ENCODE assay signal across 7 cellular contexts in genomic region chr19:7069904-7070226, GRCh38. TPM values are rescaled to one million over a fixed set of nuclear protein-coding genes. Genes with fewer than 3 reads are reported as not detected.
DNase-seq lines count a peak whose midpoint lies in the region; ATAC-seq and TF ChIP-seq lines count a peak whose summit lies in the region.

No MANE protein-coding gene starts in this region.

- H3K4me3 ChIP-seq in OCI-LY7 (ENCODE audit: low read depth, low read length, poor library complexity, severe bottlenecking) (peak overlapping the region; percentile 94), endodermal cell (ENCODE audit: low read length) (peak overlapping the region; percentile 90), neuronal stem cell (ENCODE audit: low read length in 2 of 2) (peak overlapping the region; percentile 86 to 96)

- H3K4me1 ChIP-seq in OCI-LY7 (ENCODE audit: insufficient read depth, low read length, poor library complexity, severe bottlenecking) (peaks cover 16% of the 10 kb centered on the region), endodermal cell (ENCODE audit: control insufficient read depth, insufficient read depth, low read length) (no peaks in the 10 kb centered on the region), neuronal stem cell (ENCODE audit: control insufficient read depth in 2 of 2, insufficient read depth in 1 of 2, low read depth in 1 of 2, low read length in 2 of 2) (peaks cover 0 to 6% of the 10 kb centered on the region in 2 donors)

- BruUV-seq in OCI-LY7 (replicated peaks; lab: Mats Ljungman, UMichigan) = no TSS peak

- peak overlapping the region; percentile 92 for H3K4me2 ChIP-seq in OCI-LY7 (ENCODE audit: low read length)
- H3K4me2 ChIP-seq in neuronal stem cell (ENCODE audit: insufficient read depth, low read length, poor library complexity, severe bottlenecking) = peak overlapping the region; percentile 74

- H3K36me3 Mint-ChIP-seq in endodermal cell (ENCODE audit: low read depth) = peaks cover 38% of the 10 kb centered on the region

- H2BK5ac ChIP-seq in neuronal stem cell (ENCODE audit: low read length) = peak overlapping the region; percentile 54

- no peak for DNase-seq in OCI-LY7 (ENCODE audit: low spot score)
- no peak for DNase-seq in endodermal cell
- DNase-seq in neuronal stem cell (ENCODE audit: low spot score) = peak; percentile 17
- DNase-seq in T1000 (lab: John Stamatoyannopoulos, UW) = no peak

- CTCF ChIA-PET in OCI-LY7 (lab: Charles Lee; ENCODE audit: unreplicated experiment) = interaction anchor here (0.6 kb wide), 1 partner anchor 24 kb away, joined by 3 read pairs; no protein-coding TSS in a partner anchor

- no peak overlapping the region for H3K14ac ChIP-seq in neuronal stem cell (ENCODE audit: low read length)

- peak overlapping the region; percentile 75 for H3K27ac ChIP-seq in OCI-LY7 (ENCODE audit: low read depth, low read length, poor library complexity, severe bottlenecking)
- no peak overlapping the region for H3K27ac ChIP-seq in endodermal cell (ENCODE audit: low read depth, low read length)
- H3K27ac ChIP-seq in neuronal stem cell (replicated peaks; ENCODE audit: low read length) = no peak overlapping the region

- H3K27me3 ChIP-seq in endodermal cell (ENCODE audit: control insufficient read depth, insufficient read depth, low read length, poor library complexity, severe bottlenecking) (no peaks in the 10 kb centered on the region), neuronal stem cell (ENCODE audit: control insufficient read depth in 3 of 3, insufficient read depth in 3 of 3, low read depth in 1 of 3, low read length in 3 of 3) (no peaks in the 10 kb centered on the region)

- H3K4me3 Mint-ChIP-seq in endodermal cell = peak overlapping the region; percentile 86

- H3K9me3 Mint-ChIP-seq in endodermal cell = peaks cover 33% of the 10 kb centered on the region

- no peaks in the 10 kb centered on the region for H3K9me3 ChIP-seq in OCI-LY7 (ENCODE audit: low read length)
- peaks cover 18% of the 10 kb centered on the region for H3K9me3 ChIP-seq in endodermal cell (ENCODE audit: control insufficient read depth, low read length)
- peaks cover 0 to 14% of the 10 kb centered on the region in 2 donors for H3K9me3 ChIP-seq in neuronal stem cell (replicated peaks in 1 of 2; ENCODE audit: control insufficient read depth in 2 of 2, insufficient read depth in 1 of 2, low read depth in 1 of 2, low read length in 2 of 2)

- peaks cover 19% of the 10 kb centered on the region for H3K79me2 ChIP-seq in OCI-LY7 (ENCODE audit: insufficient read depth, low read depth, low read length)

- H3K4me1 Mint-ChIP-seq in endodermal cell = no peaks in the 10 kb centered on the region

- H2BK120ac ChIP-seq in neuronal stem cell (ENCODE audit: low read depth, low read length) = no peak overlapping the region

- H3K18ac ChIP-seq in neuronal stem cell (ENCODE audit: low read length) = peak overlapping the region; percentile 88

- H2BK15ac ChIP-seq in neuronal stem cell (ENCODE audit: low read length) = no peak overlapping the region

- 3 to 7% methylated on average over 7 to 9 of the region's 12 CpGs for WGBS in endodermal cell (ENCODE audit: insufficient coverage in 1 of 2, insufficient read length in 1 of 2), 2 experiments
- WGBS in neuronal stem cell (ENCODE audit: extremely low coverage in 2 of 2, insufficient read length in 2 of 2, insufficient replicate concordance in 1 of 2), 2 donors = no CpG with 5 or more reads among the region's 12 CpGs

- peak; percentile 10 for ATAC-seq in GM21447 (IDR thresholded peaks at IDR 0.05; ENCODE audit: unreplicated experiment)
- no peak for ATAC-seq in GM21529 (IDR thresholded peaks at IDR 0.05; ENCODE audit: unreplicated experiment)
- no peak for ATAC-seq in GM21619 (IDR thresholded peaks at IDR 0.05; ENCODE audit: unreplicated experiment)

- intact Hi-C loops in OCI-LY7 (cut with micrococcal nuclease; ENCODE audit: unreplicated experiment) = no loop called here

- H3K23ac ChIP-seq in neuronal stem cell (ENCODE audit: low read depth, low read length, poor library complexity) = peak overlapping the region; percentile 46

- H2AFZ ChIP-seq in OCI-LY7 (ENCODE audit: low read length) (peak overlapping the region; percentile 75), neuronal stem cell (ENCODE audit: low read length) (peak overlapping the region; percentile 99)

- H3K27me3 Mint-ChIP-seq in endodermal cell (ENCODE audit: insufficient read depth) = no peaks in the 10 kb centered on the region

- TF ChIP-seq CTCF in OCI-LY7 (conservative IDR thresholded peaks at IDR 0.05; ENCODE audit: low read length) (no peak), endodermal cell (conservative IDR thresholded peaks at IDR 0.05) (no peak)

- H4K91ac ChIP-seq in neuronal stem cell (ENCODE audit: low read depth, low read length, poor library complexity) = no peak overlapping the region

- H3K27ac Mint-ChIP-seq in endodermal cell = peak overlapping the region; percentile 72

- H4K20me1 ChIP-seq in OCI-LY7 (ENCODE audit: insufficient read depth, low read length) = no peaks in the 10 kb centered on the region

- no peak overlapping the region for H4K8ac ChIP-seq in neuronal stem cell (ENCODE audit: low read depth, low read length)

- peaks cover 3% of the 10 kb centered on the region for H3K79me1 ChIP-seq in neuronal stem cell (ENCODE audit: low read depth, low read length)

- H3K9ac ChIP-seq in endodermal cell (ENCODE audit: extremely low read depth, low read length, poor library complexity, severe bottlenecking) = peak overlapping the region; percentile 62
- H3K9ac ChIP-seq in neuronal stem cell (ENCODE audit: low read depth, low read length, poor library complexity) = peak overlapping the region; percentile 89

- H2AK5ac ChIP-seq in neuronal stem cell (ENCODE audit: low read depth, low read length) = no peak overlapping the region

- H3K4ac ChIP-seq in neuronal stem cell (ENCODE audit: low read length) = no peak overlapping the region

- no peak overlapping the region for H2BK12ac ChIP-seq in neuronal stem cell (ENCODE audit: low read length)

- no peaks in the 10 kb centered on the region for H3K9me2 ChIP-seq in OCI-LY7 (ENCODE audit: insufficient read depth, low read length)

- peaks cover 38% of the 10 kb centered on the region for H3K36me3 ChIP-seq in OCI-LY7 (ENCODE audit: insufficient read depth, low read length)
- peaks cover 29% of the 10 kb centered on the region for H3K36me3 ChIP-seq in endodermal cell (ENCODE audit: control insufficient read depth, insufficient read depth, low read length)
- peaks cover 15 to 42% of the 10 kb centered on the region in 2 donors for H3K36me3 ChIP-seq in neuronal stem cell (replicated peaks in 1 of 2; ENCODE audit: control insufficient read depth in 2 of 2, insufficient read depth in 2 of 2, low read length in 2 of 2)

- POLR2A ChIA-PET in OCI-LY7 (lab: Charles Lee) = interaction anchor here (0.7 to 1.3 kb wide), 3 partner anchors 30 to 1564 kb away, joined by 3 to 6 read pairs (median 4); partner anchors contain the start of gene PNPLA6

RNA-seq across cellular contexts. Expression of gene ZNF557, which starts 0.4 kb away (rescaled TPM):
- total RNA-seq in OCI-LY7 (2014; rRNA removed; shearing (Covaris generic)) = 12.0 and 18.0 TPM in 2 replicates
- total RNA-seq in OCI-LY7 (2022) (16.1 and 18.2 TPM in 2 replicates), endodermal cell (1 to 10 TPM; 8.3 to 9.8 TPM)
- polyA plus RNA-seq in endodermal cell (2013, experiment 1 of 2) = 4.5 TPM
- polyA plus RNA-seq in endodermal cell (2013, experiment 2 of 2) = 4.8 TPM
- 3.1 TPM for polyA plus RNA-seq in neuronal stem cell (2013, experiment 1 of 2)
- polyA plus RNA-seq in neuronal stem cell (2013, experiment 2 of 2) = 3.0 TPM

RNA-seq across cellular contexts. Expression of gene MBD3L3, which starts 11.4 kb away (rescaled TPM):
- total RNA-seq in OCI-LY7 (2014; rRNA removed; shearing (Covaris generic)) = not detected in 2 replicates
- total RNA-seq in OCI-LY7 (2022) (not detected in 2 replicates), endodermal cell (not detected)
- not detected for polyA plus RNA-seq in endodermal cell (2013, experiment 1 of 2)
- polyA plus RNA-seq in endodermal cell (2013, experiment 2 of 2) = not detected
- polyA plus RNA-seq in neuronal stem cell (2013, experiment 1 of 2) = not detected
- not detected for polyA plus RNA-seq in neuronal stem cell (2013, experiment 2 of 2)

RNA-seq across cellular contexts. Expression of gene MBD3L2, which starts 20.7 kb away (rescaled TPM):
- not detected in 2 replicates for total RNA-seq in OCI-LY7 (2014; rRNA removed; shearing (Covaris generic))
- total RNA-seq in OCI-LY7 (2022) (not detected in 2 replicates), endodermal cell (not detected)
- not detected for polyA plus RNA-seq in endodermal cell (2013, experiment 1 of 2)
- not detected for polyA plus RNA-seq in endodermal cell (2013, experiment 2 of 2)
- not detected for polyA plus RNA-seq in neuronal stem cell (2013, experiment 1 of 2)
- not detected for polyA plus RNA-seq in neuronal stem cell (2013, experiment 2 of 2)

RNA-seq across cellular contexts. Expression of gene MBD3L4, which starts 29.9 kb away (rescaled TPM):
- not detected in 2 replicates for total RNA-seq in OCI-LY7 (2014; rRNA removed; shearing (Covaris generic))
- not detected in 2 replicates for total RNA-seq in OCI-LY7 (2022)
- total RNA-seq in endodermal cell = not detected
- polyA plus RNA-seq in endodermal cell (2013, experiment 1 of 2) = not detected
- polyA plus RNA-seq in endodermal cell (2013, experiment 2 of 2) = not detected
- not detected for polyA plus RNA-seq in neuronal stem cell (2013, experiment 1 of 2)
- not detected for polyA plus RNA-seq in neuronal stem cell (2013, experiment 2 of 2)

RNA-seq across cellular contexts. Expression of gene MBD3L5, which starts 39.5 kb away (rescaled TPM):
- not detected in 2 replicates for total RNA-seq in OCI-LY7 (2014; rRNA removed; shearing (Covaris generic))
- total RNA-seq in OCI-LY7 (2022) = not detected in 2 replicates
- total RNA-seq in endodermal cell = not detected
- polyA plus RNA-seq in endodermal cell (2013, experiment 1 of 2) = not detected
- not detected for polyA plus RNA-seq in endodermal cell (2013, experiment 2 of 2)
- polyA plus RNA-seq in neuronal stem cell (2013, experiment 1 of 2) = not detected
- not detected for polyA plus RNA-seq in neuronal stem cell (2013, experiment 2 of 2)
